In genomic region chr10:14751576-14752330, GRCh38 we compare ENCODE assay signal across 1 cellular context.
A peak's percentile ranks its signal among the peaks of the same experiment; 100 is the strongest.
TF ChIP-seq lines count a peak whose summit lies in the region.

No MANE protein-coding gene starts in this region.

TF ChIP-seq in GM12878, 131 proteins besides CTCF, POLR2A, EP300 and RAD21 (continued from another document):
- TF ChIP-seq RELB (IDR thresholded peaks at IDR 0.05; ENCODE audit: low read depth) (no peak), MYC (IDR thresholded peaks at IDR 0.05; ENCODE audit: insufficient read depth, insufficient read length, insufficient replicate concordance, low read length, severe bottlenecking) (no peak), BMI1 (IDR thresholded peaks at IDR 0.05; ENCODE audit: borderline replicate concordance) (no peak), ETV6 (conservative IDR thresholded peaks at IDR 0.05 in 1 of 2, IDR thresholded peaks at IDR 0.05 in 1 of 2; ENCODE audit: borderline replicate concordance in 1 of 2, low read depth in 1 of 2) (peak in 1 of 2 experiments; percentile 21; a peak in 1 of 4 replicates), EED (IDR thresholded peaks at IDR 0.05; ENCODE audit: low read depth) (peak; percentile 35; the same call in 1 of the 2 replicates)
